In the genomic region with DNA sequence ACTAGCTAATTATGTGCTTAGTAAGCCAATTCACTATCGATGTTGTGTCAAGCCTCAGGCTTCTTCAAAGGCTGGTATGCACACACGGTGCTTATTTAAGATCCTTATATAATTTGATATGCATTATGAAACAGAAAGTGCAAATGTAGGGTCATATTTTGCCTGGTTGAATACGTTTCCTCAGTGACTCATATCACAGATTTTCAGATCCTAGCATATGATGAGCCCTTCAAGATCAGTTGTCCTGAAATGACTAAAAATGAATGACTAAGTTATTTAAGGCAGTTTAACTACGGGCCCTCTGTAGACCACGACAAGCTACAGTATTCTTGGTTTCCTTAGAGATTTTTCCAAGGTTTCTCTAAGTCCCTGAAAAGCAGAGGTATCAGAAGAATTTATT, we compare ENCODE assay signal across 12 cellular contexts.
DNase-seq lines count a peak whose midpoint lies in the region; ATAC-seq, FAIRE-seq and TF ChIP-seq lines count a peak whose summit lies in the region.
"Had no signal": no experiment of that assay in that cellular context is flagged by ENCODE, and none has a peak within 500 bp of the region (broad histone marks: within the 10 kb centered on the region; RNA-seq: fewer than 3 reads in every experiment).

No MANE protein-coding gene starts in this region.

- 10% methylated on average over 5 of the region's 5 CpGs for WGBS in GM12878 (ENCODE audit: insufficient coverage, insufficient replicate concordance, low lambda C conversion rate, missing lambda C conversion rate)
- WGBS in mesendoderm (ENCODE audit: extremely low coverage, insufficient coverage, low lambda C conversion rate) = no CpG with 5 or more reads among the region's 5 CpGs

- H3K79me2 ChIP-seq in GM12878 (ENCODE audit: control insufficient read depth, insufficient read depth, low read length) (no peaks in the 10 kb centered on the region), mesendoderm (ENCODE audit: control insufficient read depth, insufficient read depth, low read length) (no peaks in the 10 kb centered on the region)

- H2BK5ac ChIP-seq in mesendoderm (ENCODE audit: low read length) = no peak overlapping the region

- no peaks in the 10 kb centered on the region for H3K36me3 Mint-ChIP-seq in glutamatergic neuron (ENCODE audit: unreplicated experiment)

- no peak overlapping the region for H3K4ac ChIP-seq in mesendoderm (ENCODE audit: low read depth, low read length)

- no peak overlapping the region for H3K56ac ChIP-seq in mesendoderm (ENCODE audit: low read length)

- H3K4me1 Mint-ChIP-seq in glutamatergic neuron (ENCODE audit: low read depth, unreplicated experiment) = no peaks in the 10 kb centered on the region

- RAD21 ChIA-PET in GM12878 (lab: Charles Lee; ENCODE audit: unreplicated experiment) = no interaction called here

- H3K9me3 ChIP-seq in GM12878 (replicated peaks; ENCODE audit: control insufficient read depth, insufficient read depth, low read length) = no peaks in the 10 kb centered on the region
- H3K9me3 ChIP-seq: neutrophil, testis had no signal

- H2BK15ac ChIP-seq in mesendoderm (replicated peaks; ENCODE audit: low read depth) = no peak overlapping the region

- no peak overlapping the region for H3K4me3 Mint-ChIP-seq in glutamatergic neuron (ENCODE audit: unreplicated experiment)
- H3K4me3 Mint-ChIP-seq: CD4-positive, alpha-beta T cell had no signal

- no peak for TF ChIP-seq RAD21 in GM12878 (IDR thresholded peaks at IDR 0.05; ENCODE audit: insufficient read depth, low read depth, low read length)

- TF ChIP-seq CTCF in D721Med (IDR thresholded peaks at IDR 0.05; ENCODE audit: insufficient read depth, missing control alignments) (no peak), GM12878 (IDR thresholded peaks at IDR 0.05 in 2 of 3, conservative IDR thresholded peaks at IDR 0.05 in 1 of 3; ENCODE audit: control insufficient read depth in 2 of 3, extremely low read depth in 1 of 3, insufficient read depth in 1 of 3, low read depth in 3 of 3, low read length in 3 of 3) (no peak), glutamatergic neuron (IDR thresholded peaks at IDR 0.05; ENCODE audit: partially characterized antibody, unreplicated experiment) (no peak)

- peak; percentile 95 for ATAC-seq in GM19452 (IDR thresholded peaks at IDR 0.05; ENCODE audit: unreplicated experiment)
- peak; percentile 98 for ATAC-seq in HG03097 (IDR thresholded peaks at IDR 0.05; ENCODE audit: low FRiP score, unreplicated experiment)
- peak; percentile 95 for ATAC-seq in GM12878

- in situ Hi-C loops in GM12878 (cut with MboI) = no loop called here

- H3K4me3 ChIP-seq in GM12878 = no peak overlapping the region
- H3K4me3 ChIP-seq in mesendoderm (ENCODE audit: low read length) = no peak overlapping the region
- H3K4me3 ChIP-seq: testis had no signal

- H3K27ac Mint-ChIP-seq in glutamatergic neuron (ENCODE audit: unreplicated experiment) = no peak overlapping the region
- H3K27ac Mint-ChIP-seq: CD4-positive, alpha-beta T cell had no signal

- POLR2A ChIA-PET in GM12878 (lab: Charles Lee) = no interaction called here

- CTCF ChIA-PET in GM12878 (lab: Yijun Ruan, JAX) = no interaction called here

- no peaks in the 10 kb centered on the region; a peak in 1 of 4 replicates for H3K27me3 ChIP-seq in GM12878 (replicated peaks in 1 of 2; ENCODE audit: control insufficient read depth in 2 of 2, insufficient read depth in 2 of 2, low read length in 1 of 2)
- no peaks in the 10 kb centered on the region for H3K27me3 ChIP-seq in mesendoderm (ENCODE audit: insufficient read depth, low read length, poor library complexity)
- H3K27me3 ChIP-seq: neutrophil, testis had no signal

- H3K23ac ChIP-seq in mesendoderm (ENCODE audit: low read length) = no peak overlapping the region

- peak overlapping the region; percentile 15; the same call in 1 of the 2 replicates for H3K4me2 ChIP-seq in GM12878 (ENCODE audit: control insufficient read depth, insufficient read depth)
- H3K4me2 ChIP-seq in mesendoderm (ENCODE audit: low read length) = no peak overlapping the region

- H2AK5ac ChIP-seq in mesendoderm (ENCODE audit: low read length) = no peak overlapping the region

- H3K27ac ChIP-seq in GM12878 (ENCODE audit: control insufficient read depth, insufficient read depth) = no peak overlapping the region
- H3K27ac ChIP-seq in mesendoderm (ENCODE audit: low read depth, low read length) = no peak overlapping the region
- H3K27ac ChIP-seq: neutrophil, testis had no signal

- no peak for DNase-seq in D721Med (ENCODE audit: insufficient read length, low spot score)
- DNase-seq in GM12878 (ENCODE audit: low read depth, low spot score) = peak; percentile 27
- no peak for DNase-seq in DMS114 treated with DMSO at 0.1 percent for 48 hours (lab: John Stamatoyannopoulos, UW; ENCODE audit: unreplicated experiment)
- DNase-seq in stimulated activated CD4-positive, alpha-beta T cell treated with anti-CD3 and anti-CD28 coated beads, Interleukin-12 subunit alpha, Interleukin-12 subunit beta, amount 100 ng/mL, for 4 hours = no peak
- no peak for DNase-seq in mesendoderm
- no peak for DNase-seq in glutamatergic neuron
- DNase-seq: CD4-positive, alpha-beta T cell; KG1; testis had no signal

- BruUV-seq in GM12878 (replicated peaks; lab: Mats Ljungman, UMichigan) = no TSS peak

- no peaks in the 10 kb centered on the region for H3K79me1 ChIP-seq in mesendoderm (ENCODE audit: low read length)

- H4K5ac ChIP-seq in mesendoderm (ENCODE audit: low read length) = no peak overlapping the region

- FAIRE-seq in D721Med (lab: Jason Lieb, UNC) (peak; percentile 16), GM12878 (lab: Jason Lieb, UNC) (peak; percentile 41)

- H3K9ac ChIP-seq in GM12878 (ENCODE audit: control insufficient read depth, insufficient read depth, low read length) = no peak overlapping the region
- H3K9ac ChIP-seq in mesendoderm (ENCODE audit: low read length) = no peak overlapping the region

- H2BK120ac ChIP-seq in mesendoderm (ENCODE audit: low read depth, low read length) = no peak overlapping the region

- H4K8ac ChIP-seq in mesendoderm (ENCODE audit: low read depth, low read length) = no peak overlapping the region

- SMC1A ChIA-PET in GM12878 (lab: Charles Lee; ENCODE audit: uncharacterized antibody, unreplicated experiment) = interaction anchor here (1.0 to 1.9 kb wide), 3 partner anchors 23 to 181 kb away, joined by 3 to 4 read pairs (median 3); no protein-coding TSS in a partner anchor

- peaks cover 5% of the 10 kb centered on the region for H3K4me1 ChIP-seq in GM12878 (ENCODE audit: control insufficient read depth, insufficient read depth, low read length)
- H3K4me1 ChIP-seq in mesendoderm (ENCODE audit: control insufficient read depth, low read depth, low read length) = no peaks in the 10 kb centered on the region
- H3K4me1 ChIP-seq: testis had no signal

- H3K36me3 ChIP-seq in GM12878 (ENCODE audit: control insufficient read depth in 2 of 2, insufficient read depth in 2 of 2, low read length in 1 of 2) = no peaks in the 10 kb centered on the region
- H3K36me3 ChIP-seq in mesendoderm (ENCODE audit: control insufficient read depth, insufficient read depth, low read length) = no peaks in the 10 kb centered on the region
- H3K36me3 ChIP-seq: neutrophil had no signal

- peak; percentile 40 to 52; a peak in 2 of 4 replicates for TF ChIP-seq EP300 in GM12878 (IDR thresholded peaks at IDR 0.05; ENCODE audit: borderline replicate concordance in 1 of 2, control insufficient read depth in 1 of 2, low read depth in 2 of 2, low read length in 2 of 2)

- no peaks in the 10 kb centered on the region for H3K27me3 Mint-ChIP-seq in glutamatergic neuron (ENCODE audit: unreplicated experiment)
- H3K27me3 Mint-ChIP-seq: CD4-positive, alpha-beta T cell had no signal

- H2AFZ ChIP-seq in GM12878 (ENCODE audit: control insufficient read depth, low read depth, low read length) = no peak overlapping the region

- H3K18ac ChIP-seq in mesendoderm (ENCODE audit: low read length) = no peak overlapping the region

- TF ChIP-seq POLR2A in GM12878 (IDR thresholded peaks at IDR 0.05; ENCODE audit: low read depth, low read length) = no peak

- no peaks in the 10 kb centered on the region for H4K20me1 ChIP-seq in GM12878 (ENCODE audit: control insufficient read depth, insufficient read depth)

- intact Hi-C loops in GM12878 (cut with micrococcal nuclease; ENCODE audit: unreplicated experiment) = no loop called here

- no peaks in the 10 kb centered on the region for H3K9me3 Mint-ChIP-seq in glutamatergic neuron (ENCODE audit: unreplicated experiment)
- H3K9me3 Mint-ChIP-seq: CD4-positive, alpha-beta T cell had no signal

TF ChIP-seq in GM12878, 131 proteins besides CTCF, POLR2A, EP300 and RAD21 (continues in another document):
- no peak for TF ChIP-seq ZNF384 (IDR thresholded peaks at IDR 0.05; ENCODE audit: borderline replicate concordance, low read depth, low read length)
- peak; percentile 73 for TF ChIP-seq DPF2 (IDR thresholded peaks at IDR 0.05)
